In genomic region chr3:156388469-156389150, GRCh38 we compare ENCODE assay signal across 12 cellular contexts.
DNase-seq lines count a peak whose midpoint lies in the region; ATAC-seq and TF ChIP-seq lines count a peak whose summit lies in the region.
"Had no signal": no experiment of that assay in that cellular context is flagged by ENCODE, and none has a peak within 500 bp of the region (broad histone marks: within the 10 kb centered on the region; RNA-seq: fewer than 3 reads in every experiment).

No MANE protein-coding gene starts in this region.

- ATAC-seq in GM18520 (IDR thresholded peaks at IDR 0.05; ENCODE audit: unreplicated experiment) (peak; percentile 48), HG03432 (IDR thresholded peaks at IDR 0.05; ENCODE audit: unreplicated experiment) (peak; percentile 47), GM18505 (IDR thresholded peaks at IDR 0.05; ENCODE audit: unreplicated experiment) (no peak)
- ATAC-seq: esophagus mucosa had no signal

- no peaks in the 10 kb centered on the region for H3K36me3 ChIP-seq in Karpas-422 (ENCODE audit: insufficient read depth, low read length)
- H3K36me3 ChIP-seq: transverse colon had no signal

- DNase-seq in dermis blood vessel endothelial cell = peak; percentile 5
- peak; percentile 83 for DNase-seq in skeletal muscle cell (ENCODE audit: low read depth)
- no peak for DNase-seq in Karpas-422
- DNase-seq in stimulated activated naive CD4-positive, alpha-beta T cell (lab: John Stamatoyannopoulos, UW) = no peak
- DNase-seq: KG1; NK-92 treated with Interleukin-12 subunit alpha and Interleukin-12 subunit beta, amount 100 ng/mL, for 24 hours; stimulated activated CD4-positive, alpha-beta T cell treated with anti-CD3 and anti-CD28 coated beads, Interleukin-1b, Interleukin-23, amount 100 ng/mL, for 48 hours; transverse colon had no signal

- H3K4me1 ChIP-seq in Karpas-422 (ENCODE audit: low read length) = no peaks in the 10 kb centered on the region

- H4K20me1 ChIP-seq in Karpas-422 (ENCODE audit: insufficient read depth, low read depth, low read length) = no peaks in the 10 kb centered on the region

- no peak overlapping the region for H3K9ac ChIP-seq in Karpas-422 (ENCODE audit: low read length)

- H3K9me2 ChIP-seq in Karpas-422 (replicated peaks; ENCODE audit: insufficient read depth, low read length) = no peaks in the 10 kb centered on the region

- no peak for TF ChIP-seq POLR2A in GM18505 (IDR thresholded peaks at IDR 0.05; ENCODE audit: borderline replicate concordance, extremely low read depth, insufficient read depth, insufficient read length)

- H3K79me2 ChIP-seq in Karpas-422 (ENCODE audit: low read length) = no peaks in the 10 kb centered on the region

- H2AFZ ChIP-seq in Karpas-422 (ENCODE audit: low read length) = no peak overlapping the region

- no peaks in the 10 kb centered on the region for H3K27me3 ChIP-seq in Karpas-422 (ENCODE audit: low read length)
- H3K27me3 ChIP-seq: transverse colon had no signal

- H3K4me2 ChIP-seq in Karpas-422 (ENCODE audit: low read depth, low read length, poor library complexity, severe bottlenecking) = no peak overlapping the region

- H3K4me3 ChIP-seq in skeletal muscle cell (ENCODE audit: low read depth, low read length) (no peak overlapping the region), Karpas-422 (ENCODE audit: low read length) (no peak overlapping the region)
- H3K4me3 ChIP-seq: transverse colon had no signal

- H3K9me3 ChIP-seq in Karpas-422 (ENCODE audit: low read length) = no peaks in the 10 kb centered on the region
- H3K9me3 ChIP-seq: transverse colon had no signal

- no peak overlapping the region for H3K27ac ChIP-seq in Karpas-422 (ENCODE audit: low read length)
- H3K27ac ChIP-seq: transverse colon had no signal

Comparison
In these comparisons a context has a peak if more than half of its experiments do, and no peak if none do; other contexts are left out.
1. DNase-seq: peak in dermis blood vessel endothelial cell (single experiment) and skeletal muscle cell (single experiment); none in Karpas-422 (single experiment) and stimulated activated naive CD4-positive, alpha-beta T cell (0 of 6).